9 cellular contexts compared by ENCODE assay signal in genomic region chr14:92650581-92651105, GRCh38.
A peak's percentile ranks its signal among the peaks of the same experiment; 100 is the strongest.
DNase-seq lines count a peak whose midpoint lies in the region; ATAC-seq, FAIRE-seq and TF ChIP-seq lines count a peak whose summit lies in the region.
"Had no signal": no experiment of that assay in that cellular context is flagged by ENCODE, and none has a peak within 500 bp of the region (broad histone marks: within the 10 kb centered on the region; RNA-seq: fewer than 3 reads in every experiment).

No MANE protein-coding gene starts in this region.

- POLR2A ChIA-PET in H1 (lab: Charles Lee; ENCODE audit: partially characterized antibody): no interaction called here

- no peak overlapping the region for H4K8ac ChIP-seq in H1 (ENCODE audit: extremely low read depth, insufficient read depth, low read length)

- no peak overlapping the region for H3K9ac ChIP-seq in H1 (replicated peaks in 1 of 4; ENCODE audit: extremely low read depth in 1 of 4, low read depth in 3 of 4, low read length in 3 of 4)

- H3K56ac ChIP-seq in H1 (replicated peaks; ENCODE audit: insufficient read length, low read depth, low read length): no peak overlapping the region

- no peak overlapping the region for H3K14ac ChIP-seq in H1 (ENCODE audit: insufficient read length)

- H2BK12ac ChIP-seq in H1 (ENCODE audit: low read depth, low read length): no peak overlapping the region

- no peaks in the 10 kb centered on the region for H3K27me3 ChIP-seq in H1 (replicated peaks in 1 of 4; ENCODE audit: control insufficient read depth in 3 of 4, extremely low read depth in 1 of 4, insufficient read depth in 3 of 4, low read length in 3 of 4)
- no peaks in the 10 kb centered on the region for H3K27me3 ChIP-seq in stomach
- no peaks in the 10 kb centered on the region for H3K27me3 ChIP-seq in MG63
- H3K27me3 ChIP-seq: SJSA1 had no signal

- no peaks in the 10 kb centered on the region for H3K23me2 ChIP-seq in H1 (ENCODE audit: low read depth, low read length)

- no peaks in the 10 kb centered on the region for H3K9me3 ChIP-seq in H1 (ENCODE audit: insufficient read depth in 2 of 2, low read depth in 1 of 2, low read length in 1 of 2)
- H3K9me3 ChIP-seq in stomach: no peaks in the 10 kb centered on the region
- H3K9me3 ChIP-seq in MG63: no peaks in the 10 kb centered on the region
- H3K9me3 ChIP-seq: SJSA1 had no signal

- H3K23ac ChIP-seq in H1 (ENCODE audit: insufficient read length): no peak overlapping the region

- ATAC-seq in GM19395 (IDR thresholded peaks at IDR 0.05; ENCODE audit: unreplicated experiment): peak; percentile 1
- ATAC-seq in HG02623 (IDR thresholded peaks at IDR 0.05; ENCODE audit: unreplicated experiment): no peak

- H3K27ac ChIP-seq in H1 (ENCODE audit: low read depth, low read length) (no peak overlapping the region), stomach (peak overlapping the region in 4 of 5 donors; percentile 82 to 90 (median 84))
- H3K27ac ChIP-seq: SJSA1 had no signal

- TF ChIP-seq RAD21 in H1 (IDR thresholded peaks at IDR 0.05 in 1 of 2, conservative IDR thresholded peaks at IDR 0.05 in 1 of 2; ENCODE audit: low read depth in 2 of 2, low read length in 2 of 2): no peak

- intact Hi-C loops in stomach (cut with DNase I; ENCODE audit: low total_unique reads): no loop called here

- H2AFZ ChIP-seq in H1 (ENCODE audit: low read length): no peak overlapping the region

- H3K4me1 ChIP-seq in H1 (replicated peaks in 1 of 4; ENCODE audit: control insufficient read depth in 3 of 4, insufficient read depth in 4 of 4, low read length in 3 of 4) (no peaks in the 10 kb centered on the region), stomach (peaks cover 0 to 56% (median 29%) of the 10 kb centered on the region in 4 donors)

- no peak overlapping the region for H2BK120ac ChIP-seq in H1 (replicated peaks; ENCODE audit: low read depth, low read length)

- no peak overlapping the region for H2AK5ac ChIP-seq in H1 (ENCODE audit: low read depth, low read length)

- 91% methylated on average over 12 of the region's 12 CpGs; no CpG with 5 or more reads in 1 of the 2 experiments for WGBS in H1 (ENCODE audit: extremely low coverage in 1 of 2, insufficient coverage in 1 of 2, insufficient read length in 1 of 2, insufficient replicate concordance in 2 of 2, low coverage in 1 of 2, low lambda C conversion rate in 2 of 2, missing lambda C conversion rate in 1 of 2), 2 experiments
- WGBS in stomach, 5 donors: 85 to 93% (median 88%) methylated on average over 10 to 12 of the region's 12 CpGs

- CTCF ChIA-PET in H1 (lab: Charles Lee; ENCODE audit: partially characterized antibody): interaction anchor here (1.0 to 3.9 kb wide), 2 partner anchors 31 to 54 kb away, joined by 5 to 17 read pairs; no protein-coding TSS in a partner anchor

- TF ChIP-seq CTCF in H1 (IDR thresholded peaks at IDR 0.05; ENCODE audit: control extremely low read depth in 1 of 3, insufficient read depth in 1 of 3, low read depth in 1 of 3, low read length in 3 of 3): no peak
- no peak for TF ChIP-seq CTCF in stomach (IDR thresholded peaks at IDR 0.05)

- H3K4me3 ChIP-seq in H1 (ENCODE audit: extremely low read depth in 1 of 4, insufficient read depth in 2 of 4, low read depth in 3 of 4, low read length in 4 of 4): no peak overlapping the region
- no peak overlapping the region for H3K4me3 ChIP-seq in stomach
- H3K4me3 ChIP-seq in MG63: no peak overlapping the region
- H3K4me3 ChIP-seq: SJSA1 had no signal

- no peak overlapping the region for H3K4me2 ChIP-seq in H1 (ENCODE audit: insufficient read depth in 1 of 2, low read depth in 2 of 2, low read length in 2 of 2)

- no peaks in the 10 kb centered on the region for H4K20me1 ChIP-seq in H1 (replicated peaks in 1 of 2; ENCODE audit: control insufficient read depth in 1 of 2, insufficient read depth in 2 of 2, low read length in 2 of 2)

- TF ChIP-seq EP300 in H1 (IDR thresholded peaks at IDR 0.05; ENCODE audit: borderline replicate concordance in 1 of 2, low read depth in 2 of 2, low read length in 2 of 2) (no peak), stomach (IDR thresholded peaks at IDR 0.05) (no peak)

- FAIRE-seq in HTR-8/SVneo (lab: Jason Lieb, UNC): peak; percentile 4
- no peak for FAIRE-seq in H1 (lab: Jason Lieb, UNC)

- H3K79me2 ChIP-seq in H1 (ENCODE audit: control insufficient read depth in 1 of 2, insufficient read depth in 2 of 2, low read length in 2 of 2): no peaks in the 10 kb centered on the region

- H2BK15ac ChIP-seq in H1 (ENCODE audit: low read length): no peak overlapping the region; the same call in 1 of the 2 replicates

- no peaks in the 10 kb centered on the region for H3K79me1 ChIP-seq in H1 (ENCODE audit: low read depth, low read length)

- H3K36me3 ChIP-seq in H1 (ENCODE audit: control insufficient read depth in 2 of 4, insufficient read depth in 4 of 4, low read length in 3 of 4): no peaks in the 10 kb centered on the region
- peaks cover 8 to 24% (median 16%) of the 10 kb centered on the region in 4 donors for H3K36me3 ChIP-seq in stomach
- H3K36me3 ChIP-seq in MG63: no peaks in the 10 kb centered on the region
- H3K36me3 ChIP-seq: SJSA1 had no signal

- no peak for TF ChIP-seq POLR2A in H1 (IDR thresholded peaks at IDR 0.05; ENCODE audit: control extremely low read depth in 1 of 2, low read depth in 2 of 2, low read length in 2 of 2)
- TF ChIP-seq POLR2A in stomach (IDR thresholded peaks at IDR 0.05): no peak

- H3K4ac ChIP-seq in H1 (replicated peaks; ENCODE audit: insufficient read length, low read depth, low read length): no peak overlapping the region

- no peak overlapping the region for H2BK5ac ChIP-seq in H1 (ENCODE audit: low read depth, low read length)

- no peak overlapping the region for H4K91ac ChIP-seq in H1 (replicated peaks; ENCODE audit: insufficient read length, low read length)

- no peak overlapping the region for H3K18ac ChIP-seq in H1 (ENCODE audit: extremely low read depth, low read length)

- no peak overlapping the region for H4K5ac ChIP-seq in H1 (ENCODE audit: insufficient read length, low read depth, low read length)

- no peak for DNase-seq in HTR-8/SVneo (ENCODE audit: insufficient read length, low spot score)
- no peak for DNase-seq in H1 (ENCODE audit: low read depth in 1 of 2, low spot score in 2 of 2)
- no peak for DNase-seq in stomach
- no peak for DNase-seq in MG63
- DNase-seq in DMS114 treated with DMSO at 0.1 percent for 48 hours (lab: John Stamatoyannopoulos, UW; ENCODE audit: unreplicated experiment): no peak
- DNase-seq: NCI-H2107 had no signal

- no peak overlapping the region for H2BK20ac ChIP-seq in H1 (ENCODE audit: low read length)

TF ChIP-seq in H1, 55 proteins besides CTCF, POLR2A, EP300 and RAD21:
- no peak for TF ChIP-seq CBX8 (IDR thresholded peaks at IDR 0.05; ENCODE audit: borderline replicate concordance, low read depth, low read length)
- no peak for TF ChIP-seq SUZ12 (IDR thresholded peaks at IDR 0.05; ENCODE audit: low read length)
- no peak for TF ChIP-seq GTF2F1 (IDR thresholded peaks at IDR 0.05; ENCODE audit: borderline replicate concordance, low read depth, low read length)
- TF ChIP-seq USF2 (IDR thresholded peaks at IDR 0.05; ENCODE audit: low read length): no peak
- no peak for TF ChIP-seq BCL11A (IDR thresholded peaks at IDR 0.05; ENCODE audit: low read depth in 2 of 2, low read length in 2 of 2)
- TF ChIP-seq KDM1A (IDR thresholded peaks at IDR 0.05; ENCODE audit: borderline replicate concordance, low read length): peak; percentile 40; the same call in 1 of the 2 replicates
- TF ChIP-seq CTBP2 (IDR thresholded peaks at IDR 0.05; ENCODE audit: borderline replicate concordance, insufficient read depth, insufficient read length, low read length): no peak
- TF ChIP-seq EGR1 (IDR thresholded peaks at IDR 0.05; ENCODE audit: borderline replicate concordance, low read depth, low read length): no peak
- TF ChIP-seq YY1 (IDR thresholded peaks at IDR 0.05; ENCODE audit: low read depth, low read length): no peak
